Comparison of ENCODE assay signal across 8 cellular contexts in the genomic region with DNA sequence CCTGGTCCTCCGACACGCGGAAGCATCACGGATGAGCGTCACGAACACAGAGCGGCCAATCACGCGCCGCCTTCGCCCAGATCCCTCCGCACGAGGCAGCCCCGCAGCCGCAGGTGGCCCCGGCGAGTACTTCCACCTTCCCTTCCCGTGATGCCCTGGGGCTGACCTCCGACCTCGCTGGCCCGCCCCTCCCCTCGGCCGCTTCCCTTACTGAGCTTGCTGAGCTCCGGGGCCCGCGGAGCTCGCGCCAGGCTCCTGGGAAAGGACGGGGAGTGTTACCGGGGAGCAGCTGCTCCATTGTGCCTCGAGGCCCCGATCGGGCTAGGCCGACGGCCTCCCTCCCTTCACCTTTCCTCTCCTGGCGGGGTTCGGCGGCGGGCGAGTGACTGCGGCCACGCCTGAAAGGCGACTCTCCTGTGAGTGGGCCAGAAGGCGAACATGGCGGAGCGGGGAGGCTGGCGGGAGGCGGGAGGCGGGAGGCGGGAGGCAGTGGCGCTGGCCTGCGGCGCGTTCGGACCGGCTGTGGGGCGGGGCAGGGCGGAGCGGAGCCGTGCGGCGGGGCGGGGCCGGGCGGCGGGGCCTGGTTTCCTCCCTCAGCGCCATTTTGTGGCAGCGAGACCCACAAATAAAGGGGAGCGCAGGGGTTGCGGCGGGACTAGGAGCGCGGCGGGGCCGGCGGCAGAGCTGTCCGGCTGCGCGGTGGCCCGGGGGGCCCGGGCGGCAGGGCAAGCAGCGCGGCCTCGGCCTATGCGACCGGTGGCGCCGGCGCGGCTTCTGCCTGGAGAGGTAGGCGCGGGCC. TPM values are rescaled to one million over a fixed set of nuclear protein-coding genes. Genes with fewer than 3 reads are reported as not detected.
DNase-seq lines count a peak whose midpoint lies in the region; ATAC-seq and TF ChIP-seq lines count a peak whose summit lies in the region.

TSS of gene WTAP (plus strand) at position 589 of the 799 bp plus-strand sequence. CDS start 8,760 bp downstream, outside the sequence.

- no peaks in the 10 kb centered on the region for H3K9me3 Mint-ChIP-seq in activated naive CD8-positive, alpha-beta T cell (ENCODE audit: low read depth)
- no peaks in the 10 kb centered on the region for H3K9me3 Mint-ChIP-seq in osteocyte (ENCODE audit: unreplicated experiment)

- H3K4me1 ChIP-seq in thoracic aorta (ENCODE audit: control insufficient read depth in 1 of 2, low read depth in 2 of 2): peaks cover 33 to 45% of the 10 kb centered on the region in 2 donors

- TF ChIP-seq POLR2A in GM10847 (IDR thresholded peaks at IDR 0.05; ENCODE audit: extremely low read depth, insufficient read length): peak; percentile 89

- no peaks in the 10 kb centered on the region for H3K27me3 Mint-ChIP-seq in activated naive CD8-positive, alpha-beta T cell
- H3K27me3 Mint-ChIP-seq in osteocyte (ENCODE audit: unreplicated experiment): no peaks in the 10 kb centered on the region

- peaks cover 18% of the 10 kb centered on the region for H3K36me3 Mint-ChIP-seq in activated naive CD8-positive, alpha-beta T cell
- peaks cover 5% of the 10 kb centered on the region for H3K36me3 Mint-ChIP-seq in osteocyte (ENCODE audit: unreplicated experiment)

- H3K4me3 Mint-ChIP-seq in activated naive CD8-positive, alpha-beta T cell: peak within 1 kb of the TSS; percentile 96
- H3K4me3 Mint-ChIP-seq in osteocyte (ENCODE audit: unreplicated experiment): peak within 1 kb of the TSS; percentile 94

- H3K36me3 ChIP-seq in thoracic aorta: no peaks in the 10 kb centered on the region

- H3K4me3 ChIP-seq in thoracic aorta: peak within 1 kb of the TSS; percentile 89

- intact Hi-C loops in head of caudate nucleus (cut with DNase I): loop anchor here (1.0 to 2.0 kb wide), 3 partner anchors 34 to 62 kb away; partner anchors contain the start of genes ACAT2, SOD2 and TCP1

- peaks cover 61% of the 10 kb centered on the region for H3K4me1 Mint-ChIP-seq in activated naive CD8-positive, alpha-beta T cell (ENCODE audit: low read depth)
- H3K4me1 Mint-ChIP-seq in osteocyte (ENCODE audit: unreplicated experiment): peaks cover 43% of the 10 kb centered on the region

- H3K27me3 ChIP-seq in thoracic aorta (replicated peaks; ENCODE audit: insufficient read depth): no peaks in the 10 kb centered on the region

- TF ChIP-seq CTCF in osteocyte (IDR thresholded peaks at IDR 0.05) (no peak), thoracic aorta (IDR thresholded peaks at IDR 0.05) (no peak)

- peak within 1 kb of the TSS; percentile 97 to 99 for H3K27ac ChIP-seq in thoracic aorta

- peak; percentile 80 for ATAC-seq in HG02642 (IDR thresholded peaks at IDR 0.05; ENCODE audit: poor library complexity, unreplicated experiment)
- peak; percentile 89 for ATAC-seq in thoracic aorta (ENCODE audit: insufficient number of reproducible peaks, low FRiP score, low read depth)

- H3K9me3 ChIP-seq in thoracic aorta: no peaks in the 10 kb centered on the region

- H3K27ac Mint-ChIP-seq in activated naive CD8-positive, alpha-beta T cell: peak within 1 kb of the TSS; percentile 98
- H3K27ac Mint-ChIP-seq in osteocyte (ENCODE audit: unreplicated experiment): peak within 1 kb of the TSS; percentile 98

- DNase-seq in NCI-H1105 (lab: John Stamatoyannopoulos, UW) (peak; percentile 99), SKM-1 treated with dmso at 0.1 percent for 144 hours (lab: John Stamatoyannopoulos, UW; ENCODE audit: unreplicated experiment) (peak; percentile 98), head of caudate nucleus (peak; percentile 86 to 98 (median 95)), osteocyte (ENCODE audit: extremely low spot score, unreplicated experiment) (peak; percentile 97), thoracic aorta (ENCODE audit: low spot score) (peak; percentile 62)

RNA-seq across cellular contexts. Expression of gene WTAP, which starts in this region (rescaled TPM):
- total RNA-seq in osteocyte: 82.3 and 83.7 TPM in 2 replicates
- total RNA-seq in thoracic aorta: 100 to 1,000 TPM in 1 of 2 donors, 10 to 100 TPM in 1; 46.3 to 157 TPM

Comparison
In these comparisons a context has a peak if more than half of its experiments do, and no peak if none do; other contexts are left out.
1. Peak in every context shown above with its lines: DNase-seq, ATAC-seq, H3K4me3 ChIP-seq and H3K27ac ChIP-seq.